Comparison of ENCODE assay signal across 1 cellular context in genomic region chr6:56787209-56787608, GRCh38.
TF ChIP-seq lines count a peak whose summit lies in the region.

No MANE protein-coding gene starts in this region.

TF ChIP-seq in GM23338, 12 proteins besides CTCF, POLR2A, EP300 and RAD21 (continued from another document):
- TF ChIP-seq, protein P1, sequence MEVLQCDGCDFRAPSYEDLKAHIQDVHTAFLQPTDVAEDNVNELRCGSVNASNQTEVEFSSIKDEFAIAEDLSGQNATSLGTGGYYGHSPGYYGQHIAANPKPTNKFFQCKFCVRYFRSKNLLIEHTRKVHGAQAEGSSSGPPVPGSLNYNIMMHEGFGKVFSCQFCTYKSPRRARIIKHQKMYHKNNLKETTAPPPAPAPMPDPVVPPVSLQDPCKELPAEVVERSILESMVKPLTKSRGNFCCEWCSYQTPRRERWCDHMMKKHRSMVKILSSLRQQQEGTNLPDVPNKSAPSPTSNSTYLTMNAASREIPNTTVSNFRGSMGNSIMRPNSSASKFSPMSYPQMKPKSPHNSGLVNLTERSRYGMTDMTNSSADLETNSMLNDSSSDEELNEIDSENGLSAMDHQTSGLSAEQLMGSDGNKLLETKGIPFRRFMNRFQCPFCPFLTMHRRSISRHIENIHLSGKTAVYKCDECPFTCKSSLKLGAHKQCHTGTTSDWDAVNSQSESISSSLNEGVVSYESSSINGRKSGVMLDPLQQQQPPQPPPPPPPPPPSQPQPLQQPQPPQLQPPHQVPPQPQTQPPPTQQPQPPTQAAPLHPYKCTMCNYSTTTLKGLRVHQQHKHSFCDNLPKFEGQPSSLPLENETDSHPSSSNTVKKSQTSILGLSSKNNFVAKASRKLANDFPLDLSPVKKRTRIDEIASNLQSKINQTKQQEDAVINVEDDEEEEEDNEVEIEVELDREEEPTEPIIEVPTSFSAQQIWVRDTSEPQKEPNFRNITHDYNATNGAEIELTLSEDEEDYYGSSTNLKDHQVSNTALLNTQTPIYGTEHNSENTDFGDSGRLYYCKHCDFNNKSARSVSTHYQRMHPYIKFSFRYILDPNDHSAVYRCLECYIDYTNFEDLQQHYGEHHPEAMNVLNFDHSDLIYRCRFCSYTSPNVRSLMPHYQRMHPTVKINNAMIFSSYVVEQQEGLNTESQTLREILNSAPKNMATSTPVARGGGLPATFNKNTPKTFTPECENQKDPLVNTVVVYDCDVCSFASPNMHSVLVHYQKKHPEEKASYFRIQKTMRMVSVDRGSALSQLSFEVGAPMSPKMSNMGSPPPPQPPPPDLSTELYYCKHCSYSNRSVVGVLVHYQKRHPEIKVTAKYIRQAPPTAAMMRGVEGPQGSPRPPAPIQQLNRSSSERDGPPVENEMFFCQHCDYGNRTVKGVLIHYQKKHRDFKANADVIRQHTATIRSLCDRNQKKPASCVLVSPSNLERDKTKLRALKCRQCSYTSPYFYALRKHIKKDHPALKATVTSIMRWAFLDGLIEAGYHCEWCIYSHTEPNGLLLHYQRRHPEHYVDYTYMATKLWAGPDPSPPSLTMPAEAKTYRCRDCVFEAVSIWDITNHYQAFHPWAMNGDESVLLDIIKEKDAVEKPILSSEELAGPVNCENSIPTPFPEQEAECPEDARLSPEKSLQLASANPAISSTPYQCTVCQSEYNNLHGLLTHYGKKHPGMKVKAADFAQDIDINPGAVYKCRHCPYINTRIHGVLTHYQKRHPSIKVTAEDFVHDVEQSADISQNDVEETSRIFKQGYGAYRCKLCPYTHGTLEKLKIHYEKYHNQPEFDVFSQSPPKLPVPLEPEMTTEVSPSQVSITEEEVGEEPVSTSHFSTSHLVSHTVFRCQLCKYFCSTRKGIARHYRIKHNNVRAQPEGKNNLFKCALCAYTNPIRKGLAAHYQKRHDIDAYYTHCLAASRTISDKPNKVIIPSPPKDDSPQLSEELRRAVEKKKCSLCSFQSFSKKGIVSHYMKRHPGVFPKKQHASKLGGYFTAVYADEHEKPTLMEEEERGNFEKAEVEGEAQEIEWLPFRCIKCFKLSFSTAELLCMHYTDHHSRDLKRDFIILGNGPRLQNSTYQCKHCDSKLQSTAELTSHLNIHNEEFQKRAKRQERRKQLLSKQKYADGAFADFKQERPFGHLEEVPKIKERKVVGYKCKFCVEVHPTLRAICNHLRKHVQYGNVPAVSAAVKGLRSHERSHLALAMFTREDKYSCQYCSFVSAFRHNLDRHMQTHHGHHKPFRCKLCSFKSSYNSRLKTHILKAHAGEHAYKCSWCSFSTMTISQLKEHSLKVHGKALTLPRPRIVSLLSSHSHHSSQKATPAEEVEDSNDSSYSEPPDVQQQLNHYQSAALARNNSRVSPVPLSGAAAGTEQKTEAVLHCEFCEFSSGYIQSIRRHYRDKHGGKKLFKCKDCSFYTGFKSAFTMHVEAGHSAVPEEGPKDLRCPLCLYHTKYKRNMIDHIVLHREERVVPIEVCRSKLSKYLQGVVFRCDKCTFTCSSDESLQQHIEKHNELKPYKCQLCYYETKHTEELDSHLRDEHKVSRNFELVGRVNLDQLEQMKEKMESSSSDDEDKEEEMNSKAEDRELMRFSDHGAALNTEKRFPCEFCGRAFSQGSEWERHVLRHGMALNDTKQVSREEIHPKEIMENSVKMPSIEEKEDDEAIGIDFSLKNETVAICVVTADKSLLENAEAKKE (CRISPR knock-in tag; IDR thresholded peaks at IDR 0.05): no peak
- TF ChIP-seq JUNB (IDR thresholded peaks at IDR 0.05; ENCODE audit: unreplicated experiment) (no peak), CREB1 (CRISPR knock-in tag; IDR thresholded peaks at IDR 0.05; ENCODE audit: low read depth) (no peak), EZH2phosphoT487 (IDR thresholded peaks at IDR 0.05; ENCODE audit: unreplicated experiment) (no peak), STAT1 (IDR thresholded peaks at IDR 0.05; ENCODE audit: unreplicated experiment) (no peak), ZNF114 (CRISPR knock-in tag; IDR thresholded peaks at IDR 0.05) (no peak)
TF ChIP-seq in GM23338: peak in this region for 0.
